18 cellular contexts compared by ENCODE assay signal in genomic region chr15:70315431-70315830, GRCh38.
DNase-seq lines count a peak whose midpoint lies in the region; TF ChIP-seq lines count a peak whose summit lies in the region.
"Had no signal": no experiment of that assay in that cellular context is flagged by ENCODE, and none has a peak within 500 bp of the region (broad histone marks: within the 10 kb centered on the region; RNA-seq: fewer than 3 reads in every experiment).

No MANE protein-coding gene starts in this region.

- no peaks in the 10 kb centered on the region for H3K27me3 ChIP-seq in right atrium auricular region
- H3K27me3 ChIP-seq in left ventricle myocardium inferior (ENCODE audit: low read depth): peaks cover 78% of the 10 kb centered on the region
- no peaks in the 10 kb centered on the region for H3K27me3 ChIP-seq in Karpas-422 (ENCODE audit: low read length)
- no peaks in the 10 kb centered on the region for H3K27me3 ChIP-seq in mesendoderm (ENCODE audit: insufficient read depth, low read length, poor library complexity)
- H3K27me3 ChIP-seq in CD8-positive, alpha-beta memory T cell (ENCODE audit: insufficient read depth, low read length, poor library complexity, severe bottlenecking): no peaks in the 10 kb centered on the region
- H3K27me3 ChIP-seq: BE2C, BLaER1 had no signal

- H3K56ac ChIP-seq in mesendoderm (ENCODE audit: low read length): peak overlapping the region; percentile 65

- no peaks in the 10 kb centered on the region for H3K9me3 Mint-ChIP-seq in CD8-positive, alpha-beta memory T cell
- H3K9me3 Mint-ChIP-seq: CD14-positive monocyte; CD4-positive, CD25-positive, alpha-beta regulatory T cell had no signal

- H2AK5ac ChIP-seq in mesendoderm (ENCODE audit: low read length): no peak overlapping the region

- H3K4me2 ChIP-seq in Karpas-422 (ENCODE audit: low read depth, low read length, poor library complexity, severe bottlenecking): peak overlapping the region; percentile 37
- peak overlapping the region; percentile 27 for H3K4me2 ChIP-seq in mesendoderm (ENCODE audit: low read length)
- H3K4me2 ChIP-seq: A549, BLaER1 had no signal

- H4K5ac ChIP-seq in mesendoderm (ENCODE audit: low read length): no peak overlapping the region

- H3K27ac ChIP-seq in right atrium auricular region: no peak overlapping the region
- no peak overlapping the region for H3K27ac ChIP-seq in left ventricle myocardium inferior (replicated peaks)
- H3K27ac ChIP-seq in Karpas-422 (ENCODE audit: low read length): peak overlapping the region; percentile 12; the same call in 1 of the 2 replicates
- H3K27ac ChIP-seq in mesendoderm (ENCODE audit: low read depth, low read length): peak overlapping the region; percentile 72
- no peak overlapping the region for H3K27ac ChIP-seq in CD8-positive, alpha-beta memory T cell (ENCODE audit: low read depth, low read length)
- H3K27ac ChIP-seq: 22Rv1, A549, BLaER1 had no signal

- H2BK5ac ChIP-seq in mesendoderm (ENCODE audit: low read length): peak overlapping the region; percentile 96

- no peaks in the 10 kb centered on the region for H4K20me1 ChIP-seq in Karpas-422 (ENCODE audit: insufficient read depth, low read depth, low read length)

- no peak overlapping the region for H3K18ac ChIP-seq in mesendoderm (ENCODE audit: low read length)

- DNase-seq in right atrium auricular region (ENCODE audit: low spot score) (peak; percentile 7), left ventricle myocardium inferior (no peak), Karpas-422 (peak; percentile 68), mesendoderm (peak; percentile 90), AG08396 (ENCODE audit: low spot score) (no peak)
- DNase-seq in CD8-positive, alpha-beta memory T cell: no peak
- DNase-seq: BE2C; C1 segment of cervical spinal cord; Caco-2; Calu3; CD4-positive, alpha-beta memory T cell; CD4-positive, CD25-positive, alpha-beta regulatory T cell; DMS79 treated with DMSO at 0.1 percent for 48 hours; GF-D8 had no signal

- no peak overlapping the region for H4K8ac ChIP-seq in mesendoderm (ENCODE audit: low read depth, low read length)

- no peak overlapping the region for H3K4ac ChIP-seq in mesendoderm (ENCODE audit: low read depth, low read length)

- no peak overlapping the region for H2AFZ ChIP-seq in Karpas-422 (ENCODE audit: low read length)

- intact Hi-C loops in left ventricle myocardium inferior (cut with micrococcal nuclease): no loop called here

- CTCF ChIA-PET in CD8-positive, alpha-beta memory T cell (lab: Charles Lee): no interaction called here

- no peaks in the 10 kb centered on the region for H3K79me1 ChIP-seq in mesendoderm (ENCODE audit: low read length)

- H3K9me3 ChIP-seq in right atrium auricular region (no peaks in the 10 kb centered on the region), left ventricle myocardium inferior (replicated peaks) (no peaks in the 10 kb centered on the region), Karpas-422 (ENCODE audit: low read length) (no peaks in the 10 kb centered on the region)
- H3K9me3 ChIP-seq in CD8-positive, alpha-beta memory T cell (ENCODE audit: low read length): no peaks in the 10 kb centered on the region
- H3K9me3 ChIP-seq: A549, BE2C, BLaER1, Caco-2 had no signal

- peaks cover 3 to 4% of the 10 kb centered on the region in 2 donors for H3K27me3 Mint-ChIP-seq in CD8-positive, alpha-beta memory T cell
- H3K27me3 Mint-ChIP-seq: CD4-positive, alpha-beta memory T cell; CD4-positive, CD25-positive, alpha-beta regulatory T cell had no signal

- no peak overlapping the region for H3K23ac ChIP-seq in mesendoderm (ENCODE audit: low read length)

- H3K36me3 Mint-ChIP-seq in CD8-positive, alpha-beta memory T cell: no peaks in the 10 kb centered on the region
- H3K36me3 Mint-ChIP-seq: CD4-positive, alpha-beta memory T cell; CD4-positive, CD25-positive, alpha-beta regulatory T cell had no signal

- H3K9me2 ChIP-seq in Karpas-422 (replicated peaks; ENCODE audit: insufficient read depth, low read length): no peaks in the 10 kb centered on the region

- H3K9ac ChIP-seq in Karpas-422 (ENCODE audit: low read length) (no peak overlapping the region), mesendoderm (ENCODE audit: low read length) (no peak overlapping the region)
- H3K9ac ChIP-seq: BLaER1 had no signal

- H2BK15ac ChIP-seq in mesendoderm (replicated peaks; ENCODE audit: low read depth): no peak overlapping the region

- H3K27ac Mint-ChIP-seq in CD8-positive, alpha-beta memory T cell: no peak overlapping the region
- H3K27ac Mint-ChIP-seq: CD14-positive monocyte; CD4-positive, CD25-positive, alpha-beta regulatory T cell had no signal

- H3K4me1 ChIP-seq in right atrium auricular region: peaks cover 0 to under 1% of the 10 kb centered on the region in 2 donors
- no peaks in the 10 kb centered on the region for H3K4me1 ChIP-seq in left ventricle myocardium inferior
- peaks cover 59% of the 10 kb centered on the region for H3K4me1 ChIP-seq in Karpas-422 (ENCODE audit: low read length)
- H3K4me1 ChIP-seq in mesendoderm (ENCODE audit: control insufficient read depth, low read depth, low read length): peaks cover 28% of the 10 kb centered on the region
- H3K4me1 ChIP-seq in CD8-positive, alpha-beta memory T cell (ENCODE audit: insufficient read depth, low read length): no peaks in the 10 kb centered on the region
- H3K4me1 ChIP-seq: A549 had no signal

- no peak for TF ChIP-seq CTCF in right atrium auricular region (IDR thresholded peaks at IDR 0.05)
- TF ChIP-seq CTCF in left ventricle myocardium inferior (IDR thresholded peaks at IDR 0.05; ENCODE audit: borderline replicate concordance): no peak

- POLR2A ChIA-PET in CD8-positive, alpha-beta memory T cell (lab: Charles Lee): no interaction called here

- no peak overlapping the region for H2BK120ac ChIP-seq in mesendoderm (ENCODE audit: low read depth, low read length)

- H3K4me3 Mint-ChIP-seq in CD8-positive, alpha-beta memory T cell: no peak overlapping the region
- H3K4me3 Mint-ChIP-seq: CD14-positive monocyte; CD4-positive, alpha-beta memory T cell; CD4-positive, CD25-positive, alpha-beta regulatory T cell had no signal

- H3K4me1 Mint-ChIP-seq in CD8-positive, alpha-beta memory T cell: peaks cover 0 to 4% (median 2%) of the 10 kb centered on the region in 3 donors
- H3K4me1 Mint-ChIP-seq: CD4-positive, CD25-positive, alpha-beta regulatory T cell had no signal

- H3K79me2 ChIP-seq in Karpas-422 (ENCODE audit: low read length) (no peaks in the 10 kb centered on the region), mesendoderm (ENCODE audit: control insufficient read depth, insufficient read depth, low read length) (no peaks in the 10 kb centered on the region)

- no peaks in the 10 kb centered on the region for H3K36me3 ChIP-seq in right atrium auricular region
- no peaks in the 10 kb centered on the region for H3K36me3 ChIP-seq in left ventricle myocardium inferior
- no peaks in the 10 kb centered on the region for H3K36me3 ChIP-seq in Karpas-422 (ENCODE audit: insufficient read depth, low read length)
- no peaks in the 10 kb centered on the region for H3K36me3 ChIP-seq in mesendoderm (ENCODE audit: control insufficient read depth, insufficient read depth, low read length)
- no peaks in the 10 kb centered on the region for H3K36me3 ChIP-seq in CD8-positive, alpha-beta memory T cell (ENCODE audit: insufficient read depth, low read length)
- H3K36me3 ChIP-seq: BE2C, BLaER1 had no signal

- H3K4me3 ChIP-seq in right atrium auricular region: no peak overlapping the region
- H3K4me3 ChIP-seq in left ventricle myocardium inferior: no peak overlapping the region
- H3K4me3 ChIP-seq in Karpas-422 (ENCODE audit: low read length): no peak overlapping the region
- no peak overlapping the region for H3K4me3 ChIP-seq in mesendoderm (ENCODE audit: low read length)
- H3K4me3 ChIP-seq in CD8-positive, alpha-beta memory T cell (ENCODE audit: low read length): no peak overlapping the region
- H3K4me3 ChIP-seq: A549, BLaER1 had no signal

Comparison
In these comparisons a context has a peak if more than half of its experiments do, and no peak if none do; other contexts are left out.
1. DNase-seq: peak in right atrium auricular region (single experiment), Karpas-422 (single experiment) and mesendoderm (single experiment); none in left ventricle myocardium inferior (single experiment), CD8-positive, alpha-beta memory T cell (0 of 5) and AG08396 (single experiment).
2. H3K27ac ChIP-seq: peak in Karpas-422 (single experiment) and mesendoderm (single experiment); none in right atrium auricular region (0 of 2), left ventricle myocardium inferior (single experiment) and CD8-positive, alpha-beta memory T cell (single experiment).